In genomic region chr2:182416861-182417260, GRCh38 we compare ENCODE assay signal across 28 cellular contexts. TPM values are rescaled to one million over a fixed set of nuclear protein-coding genes. Genes with fewer than 3 reads are reported as not detected.
"Had no signal": no experiment of that assay in that cellular context is flagged by ENCODE, and none has a peak within 500 bp of the region (broad histone marks: within the 10 kb centered on the region; RNA-seq: fewer than 3 reads in every experiment).

No MANE protein-coding gene starts in this region.

- H3K4me1 Mint-ChIP-seq: memory B cell; stimulated activated naive B cell treated with anti-CD40 and anti-IgM and Interleukin-4, amounts not matched to agents 10 μg/mL and 1 μg/mL and 100 μg/mL, for 72 hours; stimulated activated naive CD8-positive, alpha-beta T cell treated with anti-CD3 and anti-CD28 coated beads, Interleukin-15, amount 100 ng/mL, for 72 hours had no signal

- H3K4me3 ChIP-seq: colonic mucosa, heart right ventricle, lower lobe of right lung, prostate gland, right lobe of liver, skin epidermis, testis, tibial nerve, upper lobe of right lung, vagina had no signal

- H3K27ac Mint-ChIP-seq: endodermal cell; memory B cell; natural killer cell treated with Interleukin-12 subunit alpha and Interleukin-12 subunit beta and Interleukin-15 and Interleukin-18, amount 100 ng/mL, for 72 hours; stimulated activated naive B cell treated with anti-CD40 and anti-IgM and Interleukin-4, amounts not matched to agents 10 μg/mL and 1 μg/mL and 100 μg/mL, for 72 hours; stimulated activated naive CD8-positive, alpha-beta T cell treated with anti-CD3 and anti-CD28 coated beads, Interleukin-15, amount 100 ng/mL, for 72 hours had no signal

- H3K36me3 ChIP-seq: colonic mucosa, heart right ventricle, lower lobe of right lung, prostate gland, right lobe of liver, tibial nerve, upper lobe of right lung, vagina had no signal

- H3K27me3 ChIP-seq: colonic mucosa, heart right ventricle, right lobe of liver, testis, tibial nerve, upper lobe of right lung, vagina had no signal

- H3K9ac ChIP-seq: parathyroid adenoma had no signal

- DNase-seq: colonic mucosa; effector CD4-positive, alpha-beta T cell; endodermal cell; erythroblast; foreskin keratinocyte; heart right ventricle; hypothalamus; kidney glomerular epithelial cell; lower lobe of right lung; midbrain; retina; right lobe of liver; stimulated activated CD4-positive, alpha-beta T cell treated with anti-CD3 and anti-CD28 coated beads, Interleukin-2, amount 100 ng/mL, for 24 hours; stimulated activated CD4-positive, alpha-beta T cell treated with anti-CD3 and anti-CD28 coated beads, Interleukin-4, amount 100 ng/mL, for 4 hours; stimulated activated naive B cell treated with anti-CD40 and anti-IgM and Interleukin-4, amounts not matched to agents 10 μg/mL and 1 μg/mL and 100 μg/mL, for 72 hours; stimulated activated naive CD8-positive, alpha-beta T cell treated with anti-CD3 and anti-CD28 coated beads, Interleukin-15, amount 100 ng/mL, for 72 hours; testis; upper lobe of right lung had no signal

- H2AFZ ChIP-seq: parathyroid adenoma had no signal

- H3K27ac ChIP-seq: colonic mucosa, foreskin keratinocyte, lower lobe of right lung, parathyroid adenoma, prostate gland, right lobe of liver, skin epidermis, testis, upper lobe of right lung, vagina had no signal

- H3K4me1 ChIP-seq: colonic mucosa, foreskin keratinocyte, lower lobe of right lung, parathyroid adenoma, prostate gland, right lobe of liver, testis, tibial nerve, upper lobe of right lung, vagina had no signal

- H3K9me3 Mint-ChIP-seq: endodermal cell; memory B cell; stimulated activated naive B cell treated with anti-CD40 and anti-IgM and Interleukin-4, amounts not matched to agents 10 μg/mL and 1 μg/mL and 100 μg/mL, for 72 hours had no signal

- H3K79me2 ChIP-seq: parathyroid adenoma had no signal

- ATAC-seq: foreskin keratinocyte; left lobe of liver; lower lobe of right lung; natural killer cell treated with Interleukin-12 subunit alpha and Interleukin-12 subunit beta and Interleukin-15 and Interleukin-18, amount 100 ng/mL, for 72 hours; right lobe of liver; stimulated activated naive B cell treated with anti-CD40 and anti-IgM and Interleukin-4, amounts not matched to agents 10 μg/mL and 1 μg/mL and 100 μg/mL, for 72 hours; stimulated activated naive CD8-positive, alpha-beta T cell treated with anti-CD3 and anti-CD28 coated beads, Interleukin-15, amount 100 ng/mL, for 72 hours; upper lobe of right lung had no signal

- H3K27me3 Mint-ChIP-seq: memory B cell; natural killer cell treated with Interleukin-12 subunit alpha and Interleukin-12 subunit beta and Interleukin-15 and Interleukin-18, amount 100 ng/mL, for 72 hours; stimulated activated naive B cell treated with anti-CD40 and anti-IgM and Interleukin-4, amounts not matched to agents 10 μg/mL and 1 μg/mL and 100 μg/mL, for 72 hours; stimulated activated naive CD8-positive, alpha-beta T cell treated with anti-CD3 and anti-CD28 coated beads, Interleukin-15, amount 100 ng/mL, for 72 hours had no signal

- H3K36me3 Mint-ChIP-seq: memory B cell; natural killer cell treated with Interleukin-12 subunit alpha and Interleukin-12 subunit beta and Interleukin-15 and Interleukin-18, amount 100 ng/mL, for 72 hours; stimulated activated naive B cell treated with anti-CD40 and anti-IgM and Interleukin-4, amounts not matched to agents 10 μg/mL and 1 μg/mL and 100 μg/mL, for 72 hours had no signal

- H3K9me3 ChIP-seq: colonic mucosa, heart right ventricle, lower lobe of right lung, prostate gland, right lobe of liver, testis, tibial nerve, upper lobe of right lung, vagina had no signal

- FAIRE-seq: endothelial cell of umbilical vein, islet of Langerhans had no signal

- H3K4me3 Mint-ChIP-seq: endodermal cell; memory B cell; natural killer cell treated with Interleukin-12 subunit alpha and Interleukin-12 subunit beta and Interleukin-15 and Interleukin-18, amount 100 ng/mL, for 72 hours; stimulated activated naive B cell treated with anti-CD40 and anti-IgM and Interleukin-4, amounts not matched to agents 10 μg/mL and 1 μg/mL and 100 μg/mL, for 72 hours; stimulated activated naive CD8-positive, alpha-beta T cell treated with anti-CD3 and anti-CD28 coated beads, Interleukin-15, amount 100 ng/mL, for 72 hours had no signal

RNA-seq across cellular contexts. Expression of gene PDE1A, which starts 10.0 kb away (rescaled TPM):
- total RNA-seq: natural killer cell treated with Interleukin-12 subunit alpha and Interleukin-12 subunit beta and Interleukin-15 and Interleukin-18, amount 100 ng/mL, for 72 hours had no signal
- polyA plus RNA-seq: foreskin keratinocyte had no signal
